25 cellular contexts compared by ENCODE assay signal in genomic region chrX:126580877-126581276, GRCh38. TPM values are rescaled to one million over a fixed set of nuclear protein-coding genes. Genes with fewer than 3 reads are reported as not detected.
"Had no signal": no experiment of that assay in that cellular context is flagged by ENCODE, and none has a peak within 500 bp of the region (broad histone marks: within the 10 kb centered on the region; RNA-seq: fewer than 3 reads in every experiment).

No MANE protein-coding gene starts in this region.

- H3K4me1 ChIP-seq: body of pancreas, foreskin keratinocyte, neural progenitor cell, sigmoid colon, upper lobe of right lung had no signal

- H3K4me1 Mint-ChIP-seq: activated B cell treated with CpG ODN at 0.5 μM for 24 hours; immature natural killer cell; neural progenitor cell; stimulated activated naive CD8-positive, alpha-beta T cell treated with anti-CD3 and anti-CD28 coated beads, Interleukin-15, amount 100 ng/mL, for 72 hours had no signal

- H3K36me3 Mint-ChIP-seq: activated naive CD8-positive, alpha-beta T cell; immature natural killer cell; neural progenitor cell had no signal

- H3K4me3 Mint-ChIP-seq: activated B cell treated with CpG ODN at 0.5 μM for 24 hours; activated CD8-positive, alpha-beta T cell treated with anti-CD3 and anti-CD28 coated beads for 36 hours; activated naive CD8-positive, alpha-beta T cell; activated T-cell treated with anti-CD3 and anti-CD28 coated beads, Interleukin-2, amount 50 U/mL, for 4 hours; immature natural killer cell; neural progenitor cell; stimulated activated naive CD8-positive, alpha-beta T cell treated with anti-CD3 and anti-CD28 coated beads, Interleukin-15, amount 100 ng/mL, for 72 hours had no signal

- H3K27ac Mint-ChIP-seq: activated B cell treated with CpG ODN at 0.5 μM for 24 hours; activated CD8-positive, alpha-beta T cell treated with anti-CD3 and anti-CD28 coated beads for 36 hours; activated naive CD8-positive, alpha-beta T cell; immature natural killer cell; neural progenitor cell; stimulated activated naive CD8-positive, alpha-beta T cell treated with anti-CD3 and anti-CD28 coated beads, Interleukin-15, amount 100 ng/mL, for 72 hours had no signal

- DNase-seq: activated B cell treated with CpG ODN at 0.5 μM for 24 hours; activated CD4-positive, alpha-beta T cell treated with anti-CD3 and anti-CD28 coated beads for 48 hours; activated CD8-positive, alpha-beta T cell treated with anti-CD3 and anti-CD28 coated beads for 36 hours; activated effector memory CD4-positive, alpha-beta T cell treated with Interleukin-2 at 50 U/mL for 16 hours; activated T-cell treated with anti-CD3 and anti-CD28 coated beads, Interleukin-2, amount 50 U/mL, for 4 hours; amniotic stem cell; body of pancreas; central memory CD4-positive, alpha-beta T cell; foreskin keratinocyte; glutamatergic neuron; hypothalamus; immature natural killer cell; left cardiac atrium; midbrain; ovary; sigmoid colon; stimulated activated CD4-positive, alpha-beta T cell treated with anti-CD3 and anti-CD28 coated beads, Interleukin-1b, Interleukin-23, amount 100 ng/mL, for 48 hours; stimulated activated naive CD8-positive, alpha-beta T cell treated with anti-CD3 and anti-CD28 coated beads, Interleukin-15, amount 100 ng/mL, for 72 hours; upper lobe of right lung had no signal

- H3K9me3 Mint-ChIP-seq: activated CD8-positive, alpha-beta T cell treated with anti-CD3 and anti-CD28 coated beads for 36 hours; neural progenitor cell; stimulated activated naive CD8-positive, alpha-beta T cell treated with anti-CD3 and anti-CD28 coated beads, Interleukin-15, amount 100 ng/mL, for 72 hours had no signal

- H3K4me3 ChIP-seq: body of pancreas, coronary artery, lung, neural progenitor cell, ovary, sigmoid colon, upper lobe of right lung had no signal

- H3K27me3 Mint-ChIP-seq: activated B cell treated with CpG ODN at 0.5 μM for 24 hours; activated CD8-positive, alpha-beta T cell treated with anti-CD3 and anti-CD28 coated beads for 36 hours; activated naive CD8-positive, alpha-beta T cell; stimulated activated naive CD8-positive, alpha-beta T cell treated with anti-CD3 and anti-CD28 coated beads, Interleukin-15, amount 100 ng/mL, for 72 hours had no signal

- ATAC-seq: activated CD8-positive, alpha-beta T cell treated with anti-CD3 and anti-CD28 coated beads for 36 hours; activated T-cell treated with anti-CD3 and anti-CD28 coated beads, Interleukin-2, amount 50 U/mL, for 4 hours; body of pancreas; foreskin keratinocyte; left cardiac atrium; stimulated activated naive CD8-positive, alpha-beta T cell treated with anti-CD3 and anti-CD28 coated beads, Interleukin-15, amount 100 ng/mL, for 72 hours; upper lobe of right lung had no signal

- H3K27me3 ChIP-seq: body of pancreas, foreskin keratinocyte, neural progenitor cell, ovary, upper lobe of right lung had no signal

- H3K27ac ChIP-seq: body of pancreas, coronary artery, foreskin keratinocyte, neural progenitor cell, ovary, sigmoid colon, upper lobe of right lung had no signal

- H3K9me3 ChIP-seq: body of pancreas, ovary, sigmoid colon, upper lobe of right lung had no signal

- H3K36me3 ChIP-seq: neural progenitor cell, ovary, sigmoid colon, upper lobe of right lung had no signal

- H3K9ac ChIP-seq: neural progenitor cell had no signal

- FAIRE-seq: TTC549 had no signal

RNA-seq across cellular contexts. Expression of gene DCAF12L1, which starts 28.3 kb away (rescaled TPM):
- total RNA-seq: activated B cell treated with CpG ODN at 0.5 μM for 24 hours; activated CD8-positive, alpha-beta T cell treated with anti-CD3 and anti-CD28 coated beads for 36 hours; activated T-cell treated with anti-CD3 and anti-CD28 coated beads, Interleukin-2, amount 50 U/mL, for 4 hours; body of pancreas; foreskin keratinocyte; left cardiac atrium; lung; T-helper 2 cell treated with Interferon-gamma antibody and Interleukin-4, amounts not matched to agents 100 ng/mL and 5 ng/mL, for 36 hours; upper lobe of right lung had no signal
- polyA plus RNA-seq: foreskin keratinocyte, immature natural killer cell, lung, sigmoid colon had no signal
